In the genomic region with DNA sequence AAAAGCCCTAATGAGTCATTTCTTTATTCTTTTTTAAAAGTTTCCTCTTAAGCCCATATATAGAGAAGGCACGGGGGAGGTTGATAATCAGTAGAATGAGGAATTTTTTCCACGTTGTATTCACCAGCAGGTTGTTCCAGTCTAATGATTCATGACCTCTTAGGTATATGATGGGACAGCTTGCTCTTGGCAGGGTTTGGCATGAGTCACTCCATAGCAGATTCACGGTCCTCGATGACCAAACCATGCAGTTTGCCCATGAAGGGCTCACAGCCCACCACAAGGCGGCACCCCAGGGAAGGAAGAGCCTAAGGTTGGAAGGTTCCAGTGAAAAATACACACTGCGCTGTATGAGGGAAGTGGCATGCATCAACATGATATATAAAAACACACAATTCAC, we compare ENCODE assay signal across 1 cellular context.
TF ChIP-seq lines count a peak whose summit lies in the region.

No MANE protein-coding gene starts in this region.

TF ChIP-seq in SK-N-SH, 30 proteins besides CTCF, POLR2A, EP300 and RAD21 (continued from another document):
- TF ChIP-seq, protein P1, sequence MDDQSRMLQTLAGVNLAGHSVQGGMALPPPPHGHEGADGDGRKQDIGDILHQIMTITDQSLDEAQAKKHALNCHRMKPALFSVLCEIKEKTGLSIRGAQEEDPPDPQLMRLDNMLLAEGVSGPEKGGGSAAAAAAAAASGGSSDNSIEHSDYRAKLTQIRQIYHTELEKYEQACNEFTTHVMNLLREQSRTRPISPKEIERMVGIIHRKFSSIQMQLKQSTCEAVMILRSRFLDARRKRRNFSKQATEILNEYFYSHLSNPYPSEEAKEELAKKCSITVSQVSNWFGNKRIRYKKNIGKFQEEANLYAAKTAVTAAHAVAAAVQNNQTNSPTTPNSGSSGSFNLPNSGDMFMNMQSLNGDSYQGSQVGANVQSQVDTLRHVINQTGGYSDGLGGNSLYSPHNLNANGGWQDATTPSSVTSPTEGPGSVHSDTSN (IDR thresholded peaks at IDR 0.05): peak; percentile 88
- TF ChIP-seq JUND (IDR thresholded peaks at IDR 0.05) (peak; percentile 91), YY1 (IDR thresholded peaks at IDR 0.05; ENCODE audit: low read depth) (no peak), RXRA (IDR thresholded peaks at IDR 0.05; ENCODE audit: borderline replicate concordance, low read depth) (peak; percentile 40; the same call in 1 of the 2 replicates), TAF1 (IDR thresholded peaks at IDR 0.05; ENCODE audit: borderline replicate concordance, low read depth, low read length) (no peak), GABPA (IDR thresholded peaks at IDR 0.05; ENCODE audit: low read depth) (no peak), EZH2phosphoT487 (IDR thresholded peaks at IDR 0.05; ENCODE audit: borderline replicate concordance, low read depth) (no peak), ELF1 (IDR thresholded peaks at IDR 0.05) (no peak), FOSL2 (IDR thresholded peaks at IDR 0.05; ENCODE audit: borderline replicate concordance, low read depth) (peak; percentile 96), NFIC (IDR thresholded peaks at IDR 0.05; ENCODE audit: borderline replicate concordance) (peak; percentile 94)
- TF ChIP-seq, protein P2, sequence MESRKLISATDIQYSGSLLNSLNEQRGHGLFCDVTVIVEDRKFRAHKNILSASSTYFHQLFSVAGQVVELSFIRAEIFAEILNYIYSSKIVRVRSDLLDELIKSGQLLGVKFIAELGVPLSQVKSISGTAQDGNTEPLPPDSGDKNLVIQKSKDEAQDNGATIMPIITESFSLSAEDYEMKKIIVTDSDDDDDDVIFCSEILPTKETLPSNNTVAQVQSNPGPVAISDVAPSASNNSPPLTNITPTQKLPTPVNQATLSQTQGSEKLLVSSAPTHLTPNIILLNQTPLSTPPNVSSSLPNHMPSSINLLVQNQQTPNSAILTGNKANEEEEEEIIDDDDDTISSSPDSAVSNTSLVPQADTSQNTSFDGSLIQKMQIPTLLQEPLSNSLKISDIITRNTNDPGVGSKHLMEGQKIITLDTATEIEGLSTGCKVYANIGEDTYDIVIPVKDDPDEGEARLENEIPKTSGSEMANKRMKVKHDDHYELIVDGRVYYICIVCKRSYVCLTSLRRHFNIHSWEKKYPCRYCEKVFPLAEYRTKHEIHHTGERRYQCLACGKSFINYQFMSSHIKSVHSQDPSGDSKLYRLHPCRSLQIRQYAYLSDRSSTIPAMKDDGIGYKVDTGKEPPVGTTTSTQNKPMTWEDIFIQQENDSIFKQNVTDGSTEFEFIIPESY (IDR thresholded peaks at IDR 0.05; ENCODE audit: borderline replicate concordance, low read depth): no peak
- TF ChIP-seq, protein P3, sequence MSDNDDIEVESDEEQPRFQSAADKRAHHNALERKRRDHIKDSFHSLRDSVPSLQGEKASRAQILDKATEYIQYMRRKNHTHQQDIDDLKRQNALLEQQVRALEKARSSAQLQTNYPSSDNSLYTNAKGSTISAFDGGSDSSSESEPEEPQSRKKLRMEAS (IDR thresholded peaks at IDR 0.05; ENCODE audit: low read depth): peak; percentile 84
- TF ChIP-seq, protein P4, sequence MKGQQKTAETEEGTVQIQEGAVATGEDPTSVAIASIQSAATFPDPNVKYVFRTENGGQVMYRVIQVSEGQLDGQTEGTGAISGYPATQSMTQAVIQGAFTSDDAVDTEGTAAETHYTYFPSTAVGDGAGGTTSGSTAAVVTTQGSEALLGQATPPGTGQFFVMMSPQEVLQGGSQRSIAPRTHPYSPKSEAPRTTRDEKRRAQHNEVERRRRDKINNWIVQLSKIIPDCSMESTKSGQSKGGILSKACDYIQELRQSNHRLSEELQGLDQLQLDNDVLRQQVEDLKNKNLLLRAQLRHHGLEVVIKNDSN (IDR thresholded peaks at IDR 0.05; ENCODE audit: borderline replicate concordance, low read depth): no peak
- TF ChIP-seq, protein P5, sequence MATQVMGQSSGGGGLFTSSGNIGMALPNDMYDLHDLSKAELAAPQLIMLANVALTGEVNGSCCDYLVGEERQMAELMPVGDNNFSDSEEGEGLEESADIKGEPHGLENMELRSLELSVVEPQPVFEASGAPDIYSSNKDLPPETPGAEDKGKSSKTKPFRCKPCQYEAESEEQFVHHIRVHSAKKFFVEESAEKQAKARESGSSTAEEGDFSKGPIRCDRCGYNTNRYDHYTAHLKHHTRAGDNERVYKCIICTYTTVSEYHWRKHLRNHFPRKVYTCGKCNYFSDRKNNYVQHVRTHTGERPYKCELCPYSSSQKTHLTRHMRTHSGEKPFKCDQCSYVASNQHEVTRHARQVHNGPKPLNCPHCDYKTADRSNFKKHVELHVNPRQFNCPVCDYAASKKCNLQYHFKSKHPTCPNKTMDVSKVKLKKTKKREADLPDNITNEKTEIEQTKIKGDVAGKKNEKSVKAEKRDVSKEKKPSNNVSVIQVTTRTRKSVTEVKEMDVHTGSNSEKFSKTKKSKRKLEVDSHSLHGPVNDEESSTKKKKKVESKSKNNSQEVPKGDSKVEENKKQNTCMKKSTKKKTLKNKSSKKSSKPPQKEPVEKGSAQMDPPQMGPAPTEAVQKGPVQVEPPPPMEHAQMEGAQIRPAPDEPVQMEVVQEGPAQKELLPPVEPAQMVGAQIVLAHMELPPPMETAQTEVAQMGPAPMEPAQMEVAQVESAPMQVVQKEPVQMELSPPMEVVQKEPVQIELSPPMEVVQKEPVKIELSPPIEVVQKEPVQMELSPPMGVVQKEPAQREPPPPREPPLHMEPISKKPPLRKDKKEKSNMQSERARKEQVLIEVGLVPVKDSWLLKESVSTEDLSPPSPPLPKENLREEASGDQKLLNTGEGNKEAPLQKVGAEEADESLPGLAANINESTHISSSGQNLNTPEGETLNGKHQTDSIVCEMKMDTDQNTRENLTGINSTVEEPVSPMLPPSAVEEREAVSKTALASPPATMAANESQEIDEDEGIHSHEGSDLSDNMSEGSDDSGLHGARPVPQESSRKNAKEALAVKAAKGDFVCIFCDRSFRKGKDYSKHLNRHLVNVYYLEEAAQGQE (IDR thresholded peaks at IDR 0.05; ENCODE audit: low read depth, low read length): peak; percentile 54; the same call in 1 of the 2 replicates
TF ChIP-seq in SK-N-SH: peak in this region for 12.
